8 cellular contexts compared by ENCODE assay signal in the genomic region with DNA sequence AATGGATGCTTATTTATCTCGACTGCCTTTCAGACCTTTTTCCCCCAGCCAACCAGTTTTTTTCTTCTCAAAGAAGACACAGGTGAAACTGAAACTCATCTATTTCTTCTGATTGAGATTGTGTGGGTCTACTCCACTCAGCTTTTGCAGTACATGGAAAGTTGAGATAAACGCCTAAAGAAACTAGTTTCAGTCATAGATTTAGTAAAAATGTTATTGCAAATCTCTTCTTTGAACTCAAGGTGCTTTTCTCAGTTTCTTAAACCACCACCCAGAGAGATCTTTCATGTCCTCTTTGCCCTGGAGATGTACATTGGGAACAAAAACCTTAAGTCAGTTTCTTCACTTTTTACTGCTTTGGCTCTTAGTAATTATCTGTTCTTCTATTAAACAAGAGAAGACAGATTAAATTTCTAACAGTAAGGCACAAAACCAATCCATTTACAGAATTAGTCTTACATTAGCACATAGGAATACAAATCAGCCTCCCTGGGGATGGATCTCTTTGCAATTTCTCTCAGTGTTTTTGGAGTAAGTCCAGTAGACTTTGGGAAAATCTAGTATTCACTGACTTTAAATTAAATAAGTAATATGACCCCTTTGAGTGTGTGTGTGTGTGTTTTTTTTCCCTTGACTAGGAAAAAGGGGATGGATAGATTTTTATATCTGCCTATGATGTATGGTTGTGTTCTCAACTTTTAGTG.
DNase-seq lines count a peak whose midpoint lies in the region; ATAC-seq lines count a peak whose summit lies in the region.

No MANE protein-coding gene starts in this region.

- peak overlapping the region; percentile 45 for H3K4me3 Mint-ChIP-seq in T-helper 1 cell treated with Interleukin-12 subunit alpha and Interleukin-12 subunit beta and Interleukin-4 antibody, amounts not matched to agents 30 μg/mL and 1 μg/mL, for 36 hours

- H3K36me3 Mint-ChIP-seq in T-helper 1 cell treated with Interleukin-12 subunit alpha and Interleukin-12 subunit beta and Interleukin-4 antibody, amounts not matched to agents 30 μg/mL and 1 μg/mL, for 36 hours (ENCODE audit: low read depth) = peaks cover 9% of the 10 kb centered on the region

- H3K27ac Mint-ChIP-seq in T-helper 1 cell treated with Interleukin-12 subunit alpha and Interleukin-12 subunit beta and Interleukin-4 antibody, amounts not matched to agents 30 μg/mL and 1 μg/mL, for 36 hours = peak overlapping the region; percentile 84

- peaks cover 39 to 93% (median 69%) of the 10 kb centered on the region in 11 experiments; a peak in 18 of 22 replicates for H4K20me1 ChIP-seq in BLaER1 treated with 17β-estradiol and CSF1 and Interleukin-3, amounts not matched to agents 10 nM and 100 nM

- H3K4me2 ChIP-seq in BLaER1 treated with 17β-estradiol and CSF1 and Interleukin-3, amounts not matched to agents 10 nM and 100 nM = peak overlapping the region in 7 of 11 experiments; percentile 12 to 84 (median 78); a peak in 11 of 22 replicates

- H3K27me3 ChIP-seq in BLaER1 treated with 17β-estradiol and CSF1 and Interleukin-3, amounts not matched to agents 10 nM and 100 nM = no peaks in the 10 kb centered on the region

- H3K9me3 Mint-ChIP-seq in T-helper 1 cell treated with Interleukin-12 subunit alpha and Interleukin-12 subunit beta and Interleukin-4 antibody, amounts not matched to agents 30 μg/mL and 1 μg/mL, for 36 hours = no peaks in the 10 kb centered on the region

- peaks cover 57% of the 10 kb centered on the region for H3K4me1 Mint-ChIP-seq in T-helper 1 cell treated with Interleukin-12 subunit alpha and Interleukin-12 subunit beta and Interleukin-4 antibody, amounts not matched to agents 30 μg/mL and 1 μg/mL, for 36 hours (ENCODE audit: low read depth)

- no peak overlapping the region for H3K27ac ChIP-seq in BLaER1 treated with 17β-estradiol and CSF1 and Interleukin-3, amounts not matched to agents 10 nM and 100 nM

- H3K9ac ChIP-seq in BLaER1 treated with 17β-estradiol and CSF1 and Interleukin-3, amounts not matched to agents 10 nM and 100 nM = no peak overlapping the region

- H3K9me3 ChIP-seq in BLaER1 treated with 17β-estradiol and CSF1 and Interleukin-3, amounts not matched to agents 10 nM and 100 nM (replicated peaks in 1 of 11) = no peaks in the 10 kb centered on the region

- peak; percentile 46 for ATAC-seq in HG02981 (IDR thresholded peaks at IDR 0.05; ENCODE audit: unreplicated experiment)

- peaks cover 0 to 44% (median 13%) of the 10 kb centered on the region in 11 experiments; a peak in 16 of 22 replicates for H3K36me3 ChIP-seq in BLaER1 treated with 17β-estradiol and CSF1 and Interleukin-3, amounts not matched to agents 10 nM and 100 nM

- no peak overlapping the region for H3K4me3 ChIP-seq in BLaER1 treated with 17β-estradiol and CSF1 and Interleukin-3, amounts not matched to agents 10 nM and 100 nM

- peaks cover 13% of the 10 kb centered on the region for H3K27me3 Mint-ChIP-seq in T-helper 1 cell treated with Interleukin-12 subunit alpha and Interleukin-12 subunit beta and Interleukin-4 antibody, amounts not matched to agents 30 μg/mL and 1 μg/mL, for 36 hours (ENCODE audit: low read depth)

- peaks cover 37 to 90% (median 81%) of the 10 kb centered on the region in 10 experiments for H3K4me1 ChIP-seq in BLaER1 treated with 17β-estradiol and CSF1 and Interleukin-3, amounts not matched to agents 10 nM and 100 nM

- DNase-seq in GM19238 (ENCODE audit: insufficient read length, low spot score) (peak; percentile 17), SIG-M5 (lab: John Stamatoyannopoulos, UW) (no peak), DMS153 treated with DMSO at 0.1 percent for 48 hours (lab: John Stamatoyannopoulos, UW; ENCODE audit: unreplicated experiment) (no peak), GF-D8 (lab: John Stamatoyannopoulos, UW) (no peak), HUDEP-2 (lab: John Stamatoyannopoulos, UW; ENCODE audit: unreplicated experiment in 76 of 76) (no peak)
